ENCODE assay signal across 17 cellular contexts in the genomic region with DNA sequence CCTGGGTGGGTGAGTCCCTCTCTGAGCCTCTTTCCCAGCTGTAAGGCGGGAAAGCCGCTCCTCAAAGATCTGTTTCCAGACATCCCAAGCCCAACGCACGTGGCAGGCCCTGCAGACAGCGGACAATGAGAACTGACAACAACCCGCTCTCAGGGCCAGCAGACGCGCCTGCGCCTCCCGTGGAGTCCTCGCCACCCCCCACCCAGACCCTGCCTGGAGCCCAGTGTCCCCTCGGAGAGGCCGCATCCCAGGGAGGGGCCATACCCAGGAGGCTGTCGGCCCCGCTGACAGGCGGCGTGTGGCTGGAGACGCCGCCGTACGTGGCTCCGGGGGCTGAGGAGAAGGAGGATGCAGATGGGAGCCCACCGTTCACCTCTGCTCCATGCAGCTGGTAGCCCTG. TPM values are rescaled to one million over a fixed set of nuclear protein-coding genes. Genes with fewer than 3 reads are reported as not detected.
A peak's percentile ranks its signal among the peaks of the same experiment; 100 is the strongest.
DNase-seq lines count a peak whose midpoint lies in the region; ATAC-seq and TF ChIP-seq lines count a peak whose summit lies in the region.
"Had no signal": no experiment of that assay in that cellular context is flagged by ENCODE, and none has a peak within 500 bp of the region (broad histone marks: within the 10 kb centered on the region; RNA-seq: fewer than 3 reads in every experiment).

No MANE protein-coding gene starts in this region.

- H3K79me2 ChIP-seq in DOHH2 (ENCODE audit: control insufficient read depth, low read length) (peaks cover 73% of the 10 kb centered on the region), OCI-LY1 (ENCODE audit: insufficient read depth, low read length) (no peaks in the 10 kb centered on the region)

- H2AFZ ChIP-seq in OCI-LY1 (ENCODE audit: low read length), result no peak overlapping the region
- H2AFZ ChIP-seq in neuronal stem cell (ENCODE audit: low read length), result no peak overlapping the region
- H2AFZ ChIP-seq: GM23248 had no signal

- H2BK5ac ChIP-seq in neuronal stem cell (ENCODE audit: low read length), result no peak overlapping the region

- H2BK15ac ChIP-seq in neuronal stem cell (ENCODE audit: low read length), result no peak overlapping the region

- H3K4me2 ChIP-seq in DOHH2 (ENCODE audit: low read length) (0 out of 2 replicates have a peak overlapping the region, but pooled peaks have one; percentile 1), OCI-LY1 (ENCODE audit: low read length) (no peak overlapping the region), neuronal stem cell (ENCODE audit: insufficient read depth, low read length, poor library complexity, severe bottlenecking) (no peak overlapping the region)
- H3K4me2 ChIP-seq: A549 had no signal

- H3K4me1 ChIP-seq in DOHH2 (ENCODE audit: control insufficient read depth, low read length) (peaks cover 77% of the 10 kb centered on the region), OCI-LY1 (ENCODE audit: insufficient read depth, low read length, severe bottlenecking) (peaks cover 69% of the 10 kb centered on the region), neuronal stem cell (ENCODE audit: control insufficient read depth in 2 of 2, insufficient read depth in 1 of 2, low read depth in 1 of 2, low read length in 2 of 2) (peaks cover 0 to 3% of the 10 kb centered on the region in 2 donors), tibial artery (peaks cover 0 to 5% (median 0%) of the 10 kb centered on the region in 4 donors)
- H3K4me1 ChIP-seq: A549 had no signal

- H3K9me2 ChIP-seq in DOHH2 (replicated peaks; ENCODE audit: control insufficient read depth, low read length) (no peaks in the 10 kb centered on the region), OCI-LY1 (ENCODE audit: low read depth, low read length) (no peaks in the 10 kb centered on the region)

- H4K91ac ChIP-seq in neuronal stem cell (ENCODE audit: low read depth, low read length, poor library complexity), result peak overlapping the region; percentile 27

- peaks cover 35% of the 10 kb centered on the region for H3K79me1 ChIP-seq in neuronal stem cell (ENCODE audit: low read depth, low read length)

- H3K9me3 ChIP-seq in DOHH2 (ENCODE audit: control insufficient read depth, insufficient read depth, low read length) (no peaks in the 10 kb centered on the region), OCI-LY1 (ENCODE audit: low read length) (no peaks in the 10 kb centered on the region), neuronal stem cell (replicated peaks in 1 of 2; ENCODE audit: control insufficient read depth in 2 of 2, insufficient read depth in 1 of 2, low read depth in 1 of 2, low read length in 2 of 2) (peaks cover 0 to 2% of the 10 kb centered on the region in 2 donors), tibial artery (no peaks in the 10 kb centered on the region)
- H3K9me3 ChIP-seq: A549 had no signal

- DNase-seq in left ventricle myocardium superior (peak; percentile 7), Right ventricle myocardium superior (no peak), neuronal stem cell (ENCODE audit: low spot score) (no peak), H7 (no peak), tibial artery (no peak), germinal center (ENCODE audit: low spot score) (no peak)
- DNase-seq: AML-193; Calu3; CD8-positive, alpha-beta T cell; DMS79 treated with DMSO at 0.1 percent for 48 hours; EL; GM23248; HCEC 1CT had no signal

- H3K4me3 ChIP-seq in DOHH2 (ENCODE audit: low read length) (no peak overlapping the region), OCI-LY1 (ENCODE audit: low read depth, low read length, poor library complexity, severe bottlenecking) (no peak overlapping the region), neuronal stem cell (ENCODE audit: low read length in 2 of 2) (no peak overlapping the region), H7 (ENCODE audit: insufficient read depth, low read depth, low read length) (no peak overlapping the region), tibial artery (no peak overlapping the region)
- H3K4me3 ChIP-seq: A549, GM23248 had no signal

- no peak overlapping the region for H3K14ac ChIP-seq in neuronal stem cell (ENCODE audit: low read length)

- H4K8ac ChIP-seq in neuronal stem cell (ENCODE audit: low read depth, low read length), result no peak overlapping the region

- H2BK12ac ChIP-seq in neuronal stem cell (ENCODE audit: low read length), result no peak overlapping the region

- no peak for ATAC-seq in left ventricle myocardium superior
- ATAC-seq in Right ventricle myocardium superior (ENCODE audit: poor library complexity), result no peak
- ATAC-seq: A549; CD8-positive, alpha-beta T cell had no signal

- H3K36me3 ChIP-seq in DOHH2 (ENCODE audit: control insufficient read depth, low read length) (peaks cover 95% of the 10 kb centered on the region), OCI-LY1 (ENCODE audit: insufficient read depth, low read length) (peaks cover 100% of the 10 kb centered on the region), neuronal stem cell (replicated peaks in 1 of 2; ENCODE audit: control insufficient read depth in 2 of 2, insufficient read depth in 2 of 2, low read length in 2 of 2) (peaks cover 75 to 98% of the 10 kb centered on the region in 2 donors), H7 (replicated peaks; ENCODE audit: control insufficient read depth, insufficient read depth, low read length) (peaks cover 25% of the 10 kb centered on the region), tibial artery (peaks cover 11 to 93% (median 39%) of the 10 kb centered on the region in 3 donors)

- H4K20me1 ChIP-seq in DOHH2 (ENCODE audit: control insufficient read depth, insufficient read depth, low read depth, low read length) (peaks cover 8% of the 10 kb centered on the region; the same call in 1 of the 2 replicates), OCI-LY1 (ENCODE audit: insufficient read depth, low read length) (no peaks in the 10 kb centered on the region)

- no peak overlapping the region for H3K18ac ChIP-seq in neuronal stem cell (ENCODE audit: low read length)

- H3F3A ChIP-seq in DOHH2 (ENCODE audit: control insufficient read depth, insufficient read depth), result peaks cover 15% of the 10 kb centered on the region; the same call in 1 of the 2 replicates
- H3F3A ChIP-seq in OCI-LY1 (ENCODE audit: insufficient read depth, low read length), result no peaks in the 10 kb centered on the region

- no peak overlapping the region for H2AK5ac ChIP-seq in neuronal stem cell (ENCODE audit: low read depth, low read length)

- no peak for TF ChIP-seq CTCF in DOHH2 (IDR thresholded peaks at IDR 0.05; ENCODE audit: low read depth, low read length, poor library complexity, severe bottlenecking)
- TF ChIP-seq CTCF in OCI-LY1 (IDR thresholded peaks at IDR 0.05; ENCODE audit: low read length), result no peak
- TF ChIP-seq CTCF in tibial artery (IDR thresholded peaks at IDR 0.05), result no peak

- peak overlapping the region; percentile 93 for H3K23ac ChIP-seq in neuronal stem cell (ENCODE audit: low read depth, low read length, poor library complexity)

- intact Hi-C loops in left ventricle myocardium superior (cut with micrococcal nuclease), result no loop called here
- intact Hi-C loops in Right ventricle myocardium superior (cut with DNase I), result no loop called here
- intact Hi-C loops in tibial artery (cut with DNase I; ENCODE audit: low total_unique reads), result no loop called here

- WGBS in neuronal stem cell (ENCODE audit: extremely low coverage in 2 of 2, insufficient read length in 2 of 2, insufficient replicate concordance in 1 of 2), 2 donors, result no CpG with 5 or more reads among the region's 23 CpGs

- no peak overlapping the region for H3K4ac ChIP-seq in neuronal stem cell (ENCODE audit: low read length)

- H3K9ac ChIP-seq in OCI-LY1 (ENCODE audit: low read length), result no peak overlapping the region; the same call in 1 of the 2 replicates
- H3K9ac ChIP-seq in neuronal stem cell (ENCODE audit: low read depth, low read length, poor library complexity), result peak overlapping the region; percentile 57
- H3K9ac ChIP-seq: GM23248 had no signal

- H3K27ac ChIP-seq in DOHH2 (ENCODE audit: low read depth, low read length) (peak overlapping the region; percentile 36; the same call in 1 of the 2 replicates), OCI-LY1 (ENCODE audit: low read depth, low read length, poor library complexity, severe bottlenecking) (peak overlapping the region; percentile 73), neuronal stem cell (replicated peaks; ENCODE audit: low read length) (no peak overlapping the region), tibial artery (no peak overlapping the region)
- H3K27ac ChIP-seq: 22Rv1, A549, GM23248 had no signal

- H2BK120ac ChIP-seq in neuronal stem cell (ENCODE audit: low read depth, low read length), result no peak overlapping the region

- H3K27me3 ChIP-seq in DOHH2 (ENCODE audit: control insufficient read depth, low read length), result no peaks in the 10 kb centered on the region
- no peaks in the 10 kb centered on the region for H3K27me3 ChIP-seq in OCI-LY1 (ENCODE audit: insufficient read depth, low read length)
- no peaks in the 10 kb centered on the region for H3K27me3 ChIP-seq in neuronal stem cell (ENCODE audit: control insufficient read depth in 3 of 3, insufficient read depth in 3 of 3, low read depth in 1 of 3, low read length in 3 of 3)
- H3K27me3 ChIP-seq in H7 (ENCODE audit: control insufficient read depth, insufficient read depth, low read length), result no peaks in the 10 kb centered on the region
- H3K27me3 ChIP-seq in tibial artery, result no peaks in the 10 kb centered on the region

RNA-seq across cellular contexts. Expression of gene UQCR11, which starts 16.3 kb away (rescaled TPM):
- total RNA-seq in left ventricle myocardium superior (1,120 TPM), Right ventricle myocardium superior (1,222 TPM)
- polyA plus RNA-seq in neuronal stem cell (2013, experiment 1 of 2), result 160 TPM
- 160 TPM for polyA plus RNA-seq in neuronal stem cell (2013, experiment 2 of 2)
- total RNA-seq in H7 (2014; rRNA removed; shearing (Covaris generic)), result 103 and 111 TPM in 2 replicates

RNA-seq across cellular contexts. Expression of gene MBD3, which starts 28.9 kb away (rescaled TPM):
- total RNA-seq in left ventricle myocardium superior, result 59.0 TPM
- 52.4 TPM for total RNA-seq in Right ventricle myocardium superior
- polyA plus RNA-seq in neuronal stem cell (2013, experiment 1 of 2), result 68.0 TPM
- 64.2 TPM for polyA plus RNA-seq in neuronal stem cell (2013, experiment 2 of 2)
- total RNA-seq in H7 (2014; rRNA removed; shearing (Covaris generic)), result 105 and 114 TPM in 2 replicates

RNA-seq across cellular contexts. Expression of gene TCF3, which starts 30.8 kb away (rescaled TPM):
- total RNA-seq in left ventricle myocardium superior, result 20.7 TPM
- total RNA-seq in Right ventricle myocardium superior, result 20.0 TPM
- polyA plus RNA-seq in neuronal stem cell (2013, experiment 1 of 2), result 333 TPM
- 334 TPM for polyA plus RNA-seq in neuronal stem cell (2013, experiment 2 of 2)
- 277 and 293 TPM in 2 replicates for total RNA-seq in H7 (2014; rRNA removed; shearing (Covaris generic))

RNA-seq across cellular contexts. Expression of gene MEX3D, which starts 53.4 kb away (rescaled TPM):
- total RNA-seq in left ventricle myocardium superior, result 8.0 TPM
- total RNA-seq in Right ventricle myocardium superior, result 8.0 TPM
- 59.8 TPM for polyA plus RNA-seq in neuronal stem cell (2013, experiment 1 of 2)
- polyA plus RNA-seq in neuronal stem cell (2013, experiment 2 of 2), result 59.0 TPM
- 107 and 117 TPM in 2 replicates for total RNA-seq in H7 (2014; rRNA removed; shearing (Covaris generic))

Comparison
In these comparisons a context has a peak if more than half of its experiments do, and no peak if none do; other contexts are left out.
1. H3K27ac ChIP-seq: peak in DOHH2 (single experiment) and OCI-LY1 (single experiment); none in neuronal stem cell (single experiment) and tibial artery (0 of 2).
2. RNA of gene UQCR11, which starts 16.3 kb away (total RNA-seq): 1,222 TPM in Right ventricle myocardium superior (single experiment) and 1,120 TPM in left ventricle myocardium superior (single experiment); 103 to 111 TPM in H7; every median in the first group is over 10 times any median in the second.
3. RNA of gene TCF3, which starts 30.8 kb away (total RNA-seq): 277 to 293 TPM in H7; 20.7 TPM in left ventricle myocardium superior (single experiment) and 20.0 TPM in Right ventricle myocardium superior (single experiment); every median in the first group is over 10 times any median in the second.